ENCODE assay signal across 8 cellular contexts in genomic region chr20:33811763-33812672, GRCh38. TPM values are rescaled to one million over a fixed set of nuclear protein-coding genes. Genes with fewer than 3 reads are reported as not detected.
DNase-seq lines count a peak whose midpoint lies in the region; TF ChIP-seq lines count a peak whose summit lies in the region.

No MANE protein-coding gene starts in this region.

- H3K14ac ChIP-seq in trophoblast cell (ENCODE audit: low read length) = peak overlapping the region; percentile 92

- H2AK5ac ChIP-seq in trophoblast cell (ENCODE audit: low read length) = peak overlapping the region; percentile 14

- H2AFZ ChIP-seq in OCI-LY3 (ENCODE audit: low read depth, low read length) (no peak overlapping the region; the same call in 1 of the 2 replicates), trophoblast cell (ENCODE audit: insufficient read depth, low read length, poor library complexity) (peak overlapping the region; percentile 68)

- H3K36me3 ChIP-seq in CD8-positive, alpha-beta memory T cell (ENCODE audit: insufficient read depth, low read length) = no peaks in the 10 kb centered on the region
- H3K36me3 ChIP-seq in OCI-LY3 (replicated peaks; ENCODE audit: low read depth, low read length) = peaks cover 29% of the 10 kb centered on the region
- no peaks in the 10 kb centered on the region for H3K36me3 ChIP-seq in cardiac muscle cell
- H3K36me3 ChIP-seq in trophoblast cell (ENCODE audit: control insufficient read depth in 1 of 2, insufficient read depth in 2 of 2, low read length in 2 of 2) = peaks cover 0 to 2% of the 10 kb centered on the region in 2 experiments

- H3K9ac ChIP-seq in OCI-LY3 (ENCODE audit: low read length) = peak overlapping the region; percentile 99
- peak overlapping the region; percentile 99 for H3K9ac ChIP-seq in trophoblast cell (ENCODE audit: low read length)

- H3K4me2 ChIP-seq in OCI-LY3 (ENCODE audit: low read length) (peak overlapping the region; percentile 98), trophoblast cell (ENCODE audit: low read length) (peak overlapping the region; percentile 85)

- H3K79me2 ChIP-seq in OCI-LY3 (ENCODE audit: low read length) (peaks cover 58% of the 10 kb centered on the region), trophoblast cell (ENCODE audit: control insufficient read depth, insufficient read depth, low read length, poor library complexity) (peaks cover 23% of the 10 kb centered on the region)

- peak overlapping the region; percentile 14 for H2BK120ac ChIP-seq in trophoblast cell (ENCODE audit: insufficient read depth, low read length, poor library complexity)

- peaks cover 36% of the 10 kb centered on the region for H3K4me1 ChIP-seq in CD8-positive, alpha-beta memory T cell (ENCODE audit: insufficient read depth, low read length)
- H3K4me1 ChIP-seq in OCI-LY3 (ENCODE audit: low read length) (peaks cover 19% of the 10 kb centered on the region), cardiac muscle cell (ENCODE audit: low read depth) (peaks cover 14% of the 10 kb centered on the region), trophoblast cell (ENCODE audit: control insufficient read depth in 1 of 2, insufficient read depth in 2 of 2, low read length in 2 of 2) (peaks cover 0 to 8% of the 10 kb centered on the region in 2 experiments)

- no CpG with 5 or more reads among the region's 25 CpGs for WGBS in trophoblast cell (ENCODE audit: extremely low coverage, insufficient coverage, insufficient read length)

- peaks cover 46 to 62% (median 55%) of the 10 kb centered on the region in 3 donors for H3K4me1 Mint-ChIP-seq in CD8-positive, alpha-beta memory T cell
- peaks cover 54% of the 10 kb centered on the region for H3K4me1 Mint-ChIP-seq in activated naive CD4-positive, alpha-beta T cell treated with anti-CD3 and anti-CD28 coated beads, Interleukin-2, amount 50 U/mL, for 24 hours

- H4K12ac ChIP-seq in trophoblast cell (ENCODE audit: low read depth, low read length) = peak overlapping the region; percentile 45

- H2BK12ac ChIP-seq in trophoblast cell (ENCODE audit: low read length) = peak overlapping the region; percentile 14

- no peaks in the 10 kb centered on the region for H3K27me3 ChIP-seq in CD8-positive, alpha-beta memory T cell (ENCODE audit: insufficient read depth, low read length, poor library complexity, severe bottlenecking)
- no peaks in the 10 kb centered on the region for H3K27me3 ChIP-seq in OCI-LY3 (ENCODE audit: low read depth, low read length)
- no peaks in the 10 kb centered on the region for H3K27me3 ChIP-seq in cardiac muscle cell
- no peaks in the 10 kb centered on the region for H3K27me3 ChIP-seq in trophoblast cell (ENCODE audit: insufficient read depth, low read length)

- CTCF ChIA-PET in CD8-positive, alpha-beta memory T cell (lab: Charles Lee) = interaction anchor here (1.3 to 2.6 kb wide), 3 partner anchors 18 to 76 kb away, joined by 3 to 10 read pairs (median 4); no protein-coding TSS in a partner anchor

- peak overlapping the region; percentile 85 for H3K27ac ChIP-seq in CD8-positive, alpha-beta memory T cell (ENCODE audit: low read depth, low read length)
- H3K27ac ChIP-seq in OCI-LY3 (ENCODE audit: low read length) = peak overlapping the region; percentile 74
- peak overlapping the region; percentile 95 for H3K27ac ChIP-seq in cardiac muscle cell
- H3K27ac ChIP-seq in trophoblast cell (ENCODE audit: low read depth, low read length) = peak overlapping the region; percentile 48

- POLR2A ChIA-PET in CD8-positive, alpha-beta memory T cell (lab: Charles Lee) = interaction anchor here (1.1 to 2.0 kb wide), 5 partner anchors 7 to 300 kb away, joined by 3 to 14 read pairs (median 7); partner anchors contain the start of genes EIF2S2 and PXMP4

- peak overlapping the region; percentile 37 to 100 (median 94) for H3K27ac Mint-ChIP-seq in CD8-positive, alpha-beta memory T cell
- H3K27ac Mint-ChIP-seq in activated naive CD4-positive, alpha-beta T cell treated with anti-CD3 and anti-CD28 coated beads, Interleukin-2, amount 50 U/mL, for 24 hours = peak overlapping the region; percentile 94

- peak overlapping the region; percentile 89 for H4K8ac ChIP-seq in trophoblast cell (ENCODE audit: low read depth, low read length)

- peaks cover 0 to 2% of the 10 kb centered on the region in 2 donors for H3K27me3 Mint-ChIP-seq in CD8-positive, alpha-beta memory T cell
- no peaks in the 10 kb centered on the region for H3K27me3 Mint-ChIP-seq in activated naive CD4-positive, alpha-beta T cell treated with anti-CD3 and anti-CD28 coated beads, Interleukin-2, amount 50 U/mL, for 24 hours

- H3K9me3 ChIP-seq in CD8-positive, alpha-beta memory T cell (ENCODE audit: low read length) = no peaks in the 10 kb centered on the region
- no peaks in the 10 kb centered on the region for H3K9me3 ChIP-seq in OCI-LY3 (ENCODE audit: insufficient read depth, low read length)
- H3K9me3 ChIP-seq in cardiac muscle cell (ENCODE audit: low read depth) = no peaks in the 10 kb centered on the region
- peaks cover 1% of the 10 kb centered on the region for H3K9me3 ChIP-seq in trophoblast cell (ENCODE audit: insufficient read depth, low read depth, low read length)

- H3K9me3 Mint-ChIP-seq in CD8-positive, alpha-beta memory T cell = no peaks in the 10 kb centered on the region
- H3K9me3 Mint-ChIP-seq in activated naive CD4-positive, alpha-beta T cell treated with anti-CD3 and anti-CD28 coated beads, Interleukin-2, amount 50 U/mL, for 24 hours = no peaks in the 10 kb centered on the region

- H3K23ac ChIP-seq in trophoblast cell (ENCODE audit: low read length) = peak overlapping the region; percentile 3

- H4K20me1 ChIP-seq in OCI-LY3 (ENCODE audit: insufficient read depth, low read length) = peaks cover 43% of the 10 kb centered on the region

- H4K91ac ChIP-seq in trophoblast cell (ENCODE audit: low read depth, low read length) = peak overlapping the region; percentile 49

- H2BK5ac ChIP-seq in trophoblast cell (ENCODE audit: low read depth, low read length, poor library complexity) = peak overlapping the region; percentile 58

- H3K4me3 ChIP-seq in CD8-positive, alpha-beta memory T cell (ENCODE audit: low read length) = peak overlapping the region; percentile 82
- H3K4me3 ChIP-seq in OCI-LY3 (ENCODE audit: low read length) = peak overlapping the region; percentile 94
- H3K4me3 ChIP-seq in cardiac muscle cell = peak overlapping the region; percentile 98
- H3K4me3 ChIP-seq in trophoblast cell (ENCODE audit: low read depth, low read length) = peak overlapping the region; percentile 91

- TF ChIP-seq CTCF in OCI-LY3 (IDR thresholded peaks at IDR 0.05; ENCODE audit: low read depth, low read length) = no peak
- no peak for TF ChIP-seq CTCF in cardiac muscle cell (IDR thresholded peaks at IDR 0.05; ENCODE audit: low read depth, low read length)

- peak overlapping the region; percentile 92 for H3K18ac ChIP-seq in trophoblast cell (ENCODE audit: low read length)

- peak overlapping the region; percentile 92 to 100 (median 94) for H3K4me3 Mint-ChIP-seq in CD8-positive, alpha-beta memory T cell
- H3K4me3 Mint-ChIP-seq in activated naive CD4-positive, alpha-beta T cell treated with anti-CD3 and anti-CD28 coated beads, Interleukin-2, amount 50 U/mL, for 24 hours = peak overlapping the region; percentile 100

- peak in 1 of 5 donors; percentile 18 for DNase-seq in CD8-positive, alpha-beta memory T cell
- DNase-seq in HCEC 1CT (peak; percentile 95), cardiac muscle cell (ENCODE audit: low read depth in 1 of 2, low spot score in 1 of 2) (peak; percentile 36 to 78), trophoblast cell (peak; percentile 68 to 69), midbrain (lab: John Stamatoyannopoulos, UW) (no peak), putamen (ENCODE audit: low spot score) (no peak)

- peak overlapping the region; percentile 88 for H3K4ac ChIP-seq in trophoblast cell (ENCODE audit: low read depth, low read length)

- peaks cover 10% of the 10 kb centered on the region for H3K79me1 ChIP-seq in trophoblast cell (ENCODE audit: low read length)

- H3K36me3 Mint-ChIP-seq in CD8-positive, alpha-beta memory T cell = peaks cover 0 to 29% (median 5%) of the 10 kb centered on the region in 3 donors
- H3K36me3 Mint-ChIP-seq in activated naive CD4-positive, alpha-beta T cell treated with anti-CD3 and anti-CD28 coated beads, Interleukin-2, amount 50 U/mL, for 24 hours = peaks cover 13% of the 10 kb centered on the region

RNA-seq across cellular contexts. Expression of gene CHMP4B, which starts 0.9 kb away (rescaled TPM):
- total RNA-seq in CD8-positive, alpha-beta memory T cell = 10 to 100 TPM; 78.3 to 79.9 TPM
- polyA plus RNA-seq in CD8-positive, alpha-beta memory T cell = 5.7 TPM
- total RNA-seq in cardiac muscle cell = 106 and 110 TPM in 2 replicates
- polyA plus RNA-seq in cardiac muscle cell = 4.6 and 6.8 TPM in 2 replicates
- 95.8 and 99.2 TPM in 2 replicates for polyA plus RNA-seq in trophoblast cell (2013)

Comparison
In these comparisons a context has a peak if more than half of its experiments do, and no peak if none do; other contexts are left out.
1. DNase-seq: peak in HCEC 1CT (single experiment), cardiac muscle cell (2 of 2) and trophoblast cell (2 of 2); none in midbrain (single experiment) and putamen (single experiment).
2. Peak in every context shown above with its lines, with median percentiles within 50 percentile points of each other: H3K27ac ChIP-seq and H3K4me3 ChIP-seq.